ENCODE assay signal across 1 cellular context in genomic region chr1:53115403-53116306, GRCh38.
TF ChIP-seq lines count a peak whose summit lies in the region.

No MANE protein-coding gene starts in this region.

TF ChIP-seq in HepG2, 621 proteins besides CTCF, POLR2A, EP300 and RAD21 (continues in another document):
- TF ChIP-seq FOXA3 (CRISPR knock-in tag; IDR thresholded peaks at IDR 0.05) (peak; percentile 77), DBP (CRISPR knock-in tag; IDR thresholded peaks at IDR 0.05; ENCODE audit: not compliant biosample characterization) (no peak), ARID5B (CRISPR knock-in tag; IDR thresholded peaks at IDR 0.05) (peak; percentile 64), NCOR1 (IDR thresholded peaks at IDR 0.05; ENCODE audit: borderline replicate concordance, low read length) (0 out of 2 replicates have a peak, but pooled peaks have one; percentile 44), ZNF792 (CRISPR knock-in tag; IDR thresholded peaks at IDR 0.05) (no peak), ZNF17 (CRISPR knock-in tag; IDR thresholded peaks at IDR 0.05) (no peak), ZNF292 (CRISPR knock-in tag; IDR thresholded peaks at IDR 0.05; ENCODE audit: borderline replicate concordance, low read depth) (peak; percentile 33; the same call in 1 of the 2 replicates), UBTF (CRISPR knock-in tag; IDR thresholded peaks at IDR 0.05) (peak; percentile 33; the same call in 1 of the 2 replicates), AKNA (CRISPR knock-in tag; IDR thresholded peaks at IDR 0.05; ENCODE audit: borderline replicate concordance) (no peak), ZNF674 (CRISPR knock-in tag; IDR thresholded peaks at IDR 0.05; ENCODE audit: low read depth) (no peak), MED1 (CRISPR knock-in tag; IDR thresholded peaks at IDR 0.05) (0 out of 2 replicates have a peak, but pooled peaks have one; percentile 34), ZNF775 (CRISPR knock-in tag; IDR thresholded peaks at IDR 0.05; ENCODE audit: borderline replicate concordance) (no peak), ZNF350 (CRISPR knock-in tag; IDR thresholded peaks at IDR 0.05; ENCODE audit: borderline replicate concordance, low read depth) (no peak), ZNF629 (CRISPR knock-in tag; conservative IDR thresholded peaks at IDR 0.05) (peak; percentile 88), TEAD3 (CRISPR knock-in tag; optimal IDR thresholded peaks at IDR 0.05; ENCODE audit: borderline replicate concordance) (peak; percentile 63), RERE (CRISPR knock-in tag; IDR thresholded peaks at IDR 0.05; ENCODE audit: low read depth) (peak; percentile 69; the same call in 1 of the 2 replicates), ZFP36L1 (CRISPR knock-in tag; IDR thresholded peaks at IDR 0.05) (no peak), TCF7 (IDR thresholded peaks at IDR 0.05; ENCODE audit: low read depth) (peak; percentile 28; the same call in 1 of the 2 replicates), RARA (CRISPR knock-in tag; IDR thresholded peaks at IDR 0.05) (peak; percentile 46; the same call in 1 of the 2 replicates), ARID2 (CRISPR knock-in tag; IDR thresholded peaks at IDR 0.05; ENCODE audit: borderline replicate concordance) (no peak), HHEX (CRISPR knock-in tag; IDR thresholded peaks at IDR 0.05) (0 out of 2 replicates have a peak, but pooled peaks have one; percentile 28), ATM (IDR thresholded peaks at IDR 0.05; ENCODE audit: borderline replicate concordance) (no peak), ZNF317 (CRISPR knock-in tag; IDR thresholded peaks at IDR 0.05) (no peak), TBX2 (CRISPR knock-in tag; IDR thresholded peaks at IDR 0.05; ENCODE audit: borderline replicate concordance) (peak; percentile 80; the same call in 1 of the 2 replicates), HIC2 (CRISPR knock-in tag; IDR thresholded peaks at IDR 0.05; ENCODE audit: low read depth) (no peak), ZNF883 (CRISPR knock-in tag; IDR thresholded peaks at IDR 0.05; ENCODE audit: not compliant biosample characterization) (no peak), ZMYM3 (CRISPR knock-in tag; IDR thresholded peaks at IDR 0.05) (0 out of 2 replicates have a peak, but pooled peaks have one; percentile 46), ZNF687 (CRISPR knock-in tag; IDR thresholded peaks at IDR 0.05) (peak; percentile 65), GFI1 (CRISPR knock-in tag; IDR thresholded peaks at IDR 0.05; ENCODE audit: borderline replicate concordance) (peak; percentile 65), SOX13 (IDR thresholded peaks at IDR 0.05) (peak; percentile 40; the same call in 1 of the 2 replicates), SOX13 (CRISPR knock-in tag; conservative IDR thresholded peaks at IDR 0.05 in 1 of 2, IDR thresholded peaks at IDR 0.05 in 1 of 2) (peak in 1 of 2 experiments; percentile 61; a peak in 1 of 4 replicates), RCOR2 (CRISPR knock-in tag; IDR thresholded peaks at IDR 0.05) (0 out of 2 replicates have a peak, but pooled peaks have one; percentile 9)
